In the genomic region with DNA sequence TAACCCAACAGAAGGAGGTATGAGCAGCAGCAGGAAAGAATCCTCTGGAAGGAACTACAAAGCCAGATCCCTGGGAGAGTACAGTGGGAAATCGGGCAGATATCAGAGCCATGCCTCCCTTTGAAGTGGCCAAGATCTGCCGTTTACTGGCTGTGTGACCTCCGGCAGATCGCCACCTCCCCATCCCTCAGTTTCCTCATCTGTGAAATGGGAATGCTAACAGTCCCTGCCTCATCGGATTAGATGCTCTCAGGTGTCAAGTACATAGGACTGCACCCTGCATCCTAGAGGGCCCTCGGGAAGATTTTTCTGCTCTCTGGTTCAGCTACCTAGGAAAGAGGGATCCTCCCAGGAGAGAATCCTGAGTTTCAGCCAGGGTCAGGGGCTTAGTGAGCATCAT, we compare ENCODE assay signal across 24 cellular contexts.
"Had no signal": no experiment of that assay in that cellular context is flagged by ENCODE, and none has a peak within 500 bp of the region (broad histone marks: within the 10 kb centered on the region; RNA-seq: fewer than 3 reads in every experiment).

No MANE protein-coding gene starts in this region.

- H3K27ac ChIP-seq: HL-60, SJSA1, SK-N-MC had no signal

- H3K9me3 ChIP-seq: MG63, SJSA1 had no signal

- DNase-seq: Karpas-422, KG1, MG63, NCI-H1092 treated with DMSO at 0.1 percent for 48 hours, NCI-H1436, NCI-H187, NCI-H2029, NCI-H2081 treated with DMSO at 0.1 percent for 48 hours, NCI-H2171, NCI-H226, NCI-H446, NCI-H510A, NCI-H524 treated with DMSO at 0.1 percent for 48 hours, NCI-H69, NCI-H774, Right ventricle myocardium superior, RPMI8226, SIG-M5, SW 1271 had no signal

- H3K4me3 ChIP-seq: MG63, SJSA1, SK-N-MC had no signal

- H3K27me3 ChIP-seq: MG63, SJSA1 had no signal

- H3K36me3 ChIP-seq: MG63, SJSA1 had no signal

- FAIRE-seq: HTR-8/SVneo, RCC 7860 had no signal
